Comparison of ENCODE assay signal across 19 cellular contexts in the genomic region with DNA sequence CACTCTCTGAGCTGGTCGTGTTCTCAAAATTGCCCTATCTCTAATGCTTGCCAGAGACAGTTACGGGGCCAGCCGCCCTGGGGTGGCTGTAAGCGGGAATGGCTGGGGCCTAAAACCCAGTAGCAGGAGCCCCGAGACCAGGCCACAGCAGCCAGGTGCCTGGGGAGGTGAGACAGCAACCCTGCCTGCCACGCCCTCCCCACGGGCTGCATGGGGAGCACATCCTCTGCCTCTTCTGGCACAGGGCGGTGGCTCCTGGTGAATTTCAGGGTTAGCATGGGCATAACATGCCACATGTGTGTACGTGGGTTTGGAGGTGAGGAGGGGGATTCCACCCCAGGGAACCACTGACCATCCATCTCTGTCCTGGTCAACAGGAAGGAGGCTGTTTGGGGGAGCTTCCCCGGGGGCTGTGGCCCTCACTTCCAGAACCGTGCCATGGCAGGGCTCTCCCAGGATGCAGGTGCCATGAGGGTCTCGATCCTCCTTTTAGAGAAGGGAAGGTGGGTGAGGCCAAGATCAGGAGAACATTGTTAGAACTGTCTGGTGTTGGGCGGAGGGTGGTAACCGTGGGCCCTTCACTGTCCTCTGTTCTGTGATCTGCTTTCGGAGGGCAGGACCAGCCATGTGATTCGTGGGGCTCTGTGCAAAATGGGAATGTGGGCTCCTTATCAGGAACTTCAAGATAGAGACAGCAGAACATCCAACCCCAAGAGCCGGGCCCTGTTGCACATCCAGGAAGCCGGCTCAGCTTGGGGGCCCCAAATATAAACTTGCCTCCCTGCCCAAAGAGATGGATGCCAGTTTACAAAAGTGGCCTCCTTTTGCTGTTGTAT.
DNase-seq lines count a peak whose midpoint lies in the region; ATAC-seq and TF ChIP-seq lines count a peak whose summit lies in the region.
"Had no signal": no experiment of that assay in that cellular context is flagged by ENCODE, and none has a peak within 500 bp of the region (broad histone marks: within the 10 kb centered on the region; RNA-seq: fewer than 3 reads in every experiment).

No MANE protein-coding gene starts in this region.

- TF ChIP-seq CTCF in colonic mucosa (IDR thresholded peaks at IDR 0.05) (no peak), brain microvascular endothelial cell (IDR thresholded peaks at IDR 0.05; ENCODE audit: low read depth, low read length, missing control alignments) (no peak)

- peak; percentile 26 for DNase-seq in left ventricle myocardium superior
- no peak for DNase-seq in Right ventricle myocardium superior
- peak; percentile 11 for DNase-seq in colonic mucosa
- peak; percentile 6 for DNase-seq in mucosa of gallbladder (ENCODE audit: low spot score)
- DNase-seq in brain microvascular endothelial cell = no peak
- DNase-seq in activated T-cell treated with anti-CD3 and anti-CD28 coated beads, Interleukin-2, amount 50 U/mL, for 72 hours = no peak
- DNase-seq: ACHN; Calu3; CD4-positive, alpha-beta T cell; GF-D8; GOT3; HFFc6; KG1; NCI-H1092; NCI-H1694; NCI-H446; NCI-H748 treated with DMSO at 0.1 percent for 48 hours; PC-3 had no signal

- no peaks in the 10 kb centered on the region for H3K4me1 Mint-ChIP-seq in activated T-cell treated with anti-CD3 and anti-CD28 coated beads, Interleukin-2, amount 50 U/mL, for 72 hours (ENCODE audit: low read depth)

- H3K27me3 ChIP-seq in colonic mucosa (no peaks in the 10 kb centered on the region), brain microvascular endothelial cell (replicated peaks) (no peaks in the 10 kb centered on the region)

- H3K9me3 Mint-ChIP-seq in activated T-cell treated with anti-CD3 and anti-CD28 coated beads, Interleukin-2, amount 50 U/mL, for 72 hours = peaks cover 0 to 1% of the 10 kb centered on the region in 2 donors
- H3K9me3 Mint-ChIP-seq: CD4-positive, alpha-beta T cell had no signal

- in situ Hi-C loops in brain microvascular endothelial cell (cut with HindIII; ENCODE audit: low pct_ligation_motif_present, low sequenced_read_pairs) = no loop called here

- H3K36me3 ChIP-seq in colonic mucosa = no peaks in the 10 kb centered on the region
- H3K36me3 ChIP-seq in brain microvascular endothelial cell (replicated peaks) = no peaks in the 10 kb centered on the region

- no peak overlapping the region for H3K27ac ChIP-seq in colonic mucosa
- H3K27ac ChIP-seq in brain microvascular endothelial cell = no peak overlapping the region

- no peak overlapping the region for H3K9ac ChIP-seq in colonic mucosa (ENCODE audit: low read depth in 2 of 2, low read length in 2 of 2)

- intact Hi-C loops in left ventricle myocardium superior (cut with micrococcal nuclease) = no loop called here
- intact Hi-C loops in Right ventricle myocardium superior (cut with DNase I) = no loop called here
- intact Hi-C loops in colonic mucosa (cut with DNase I) = no loop called here

- H3K27ac Mint-ChIP-seq in activated T-cell treated with anti-CD3 and anti-CD28 coated beads, Interleukin-2, amount 50 U/mL, for 72 hours = no peak overlapping the region
- H3K27ac Mint-ChIP-seq: CD4-positive, alpha-beta T cell; HFFc6 had no signal

- ATAC-seq in left ventricle myocardium superior = no peak
- ATAC-seq in Right ventricle myocardium superior (ENCODE audit: poor library complexity) = no peak
- ATAC-seq in activated T-cell treated with anti-CD3 and anti-CD28 coated beads, Interleukin-2, amount 50 U/mL, for 72 hours (replicated peaks in 1 of 2) = no peak
- no peak for ATAC-seq in HG02610 (IDR thresholded peaks at IDR 0.05; ENCODE audit: unreplicated experiment)

- no peaks in the 10 kb centered on the region for H3K4me1 ChIP-seq in colonic mucosa

- no peak overlapping the region for H3K4me3 Mint-ChIP-seq in activated T-cell treated with anti-CD3 and anti-CD28 coated beads, Interleukin-2, amount 50 U/mL, for 72 hours
- H3K4me3 Mint-ChIP-seq: CD4-positive, alpha-beta T cell; HFFc6 had no signal

- H3K4me3 ChIP-seq in colonic mucosa = no peak overlapping the region
- no peak overlapping the region for H3K4me3 ChIP-seq in brain microvascular endothelial cell (ENCODE audit: low read depth, low read length)

- H3K9me3 ChIP-seq in colonic mucosa = no peaks in the 10 kb centered on the region

- H3K27me3 Mint-ChIP-seq in activated T-cell treated with anti-CD3 and anti-CD28 coated beads, Interleukin-2, amount 50 U/mL, for 72 hours (ENCODE audit: low read depth) = no peaks in the 10 kb centered on the region

- H3K36me3 Mint-ChIP-seq in activated T-cell treated with anti-CD3 and anti-CD28 coated beads, Interleukin-2, amount 50 U/mL, for 72 hours (ENCODE audit: insufficient read depth in 2 of 2) = no peaks in the 10 kb centered on the region

Comparison
In these comparisons a context has a peak if more than half of its experiments do, and no peak if none do; other contexts are left out.
1. DNase-seq: peak in left ventricle myocardium superior (single experiment), colonic mucosa (single experiment) and mucosa of gallbladder (single experiment); none in Right ventricle myocardium superior (single experiment), brain microvascular endothelial cell (single experiment) and activated T-cell treated with anti-CD3 and anti-CD28 coated beads, Interleukin-2, amount 50 U/mL, for 72 hours (0 of 2).